28 cellular contexts compared by ENCODE assay signal in genomic region chr11:73839123-73839457, GRCh38.
"Had no signal": no experiment of that assay in that cellular context is flagged by ENCODE, and none has a peak within 500 bp of the region (broad histone marks: within the 10 kb centered on the region; RNA-seq: fewer than 3 reads in every experiment).

No MANE protein-coding gene starts in this region.

- H3K27me3 ChIP-seq: breast epithelium, esophagus squamous epithelium, heart right ventricle, right lobe of liver, vagina had no signal

- H3K4me3 Mint-ChIP-seq: activated CD8-positive, alpha-beta T cell treated with anti-CD3 and anti-CD28 coated beads for 36 hours; activated naive CD4-positive, alpha-beta T cell treated with anti-CD3 and anti-CD28 coated beads, Interleukin-2, amount 50 U/mL, for 24 hours; activated naive CD8-positive, alpha-beta T cell treated with anti-CD3 and anti-CD28 coated beads, Interleukin-2, amount 50 U/mL, for 24 hours; activated T-cell treated with anti-CD3 and anti-CD28 coated beads, Interleukin-2, amount 50 U/mL, for 4 hours; activated T-helper 17 cell treated with anti-CD3 and anti-CD28 coated beads, Interleukin-2, amount 50 U/mL, for 72 hours; natural killer cell treated with Interleukin-12 subunit alpha and Interleukin-12 subunit beta and Interleukin-15 and Interleukin-18, amount 100 ng/mL, for 72 hours; T-helper 17 cell; type B pancreatic cell; WTC11 had no signal

- H3K27me3 Mint-ChIP-seq: activated CD8-positive, alpha-beta T cell treated with anti-CD3 and anti-CD28 coated beads for 36 hours; activated naive CD4-positive, alpha-beta T cell treated with anti-CD3 and anti-CD28 coated beads, Interleukin-2, amount 50 U/mL, for 24 hours; activated naive CD8-positive, alpha-beta T cell treated with anti-CD3 and anti-CD28 coated beads, Interleukin-2, amount 50 U/mL, for 24 hours; activated T-helper 17 cell treated with anti-CD3 and anti-CD28 coated beads, Interleukin-2, amount 50 U/mL, for 72 hours; natural killer cell treated with Interleukin-12 subunit alpha and Interleukin-12 subunit beta and Interleukin-15 and Interleukin-18, amount 100 ng/mL, for 72 hours; progenitor cell of endocrine pancreas; T-helper 17 cell; type B pancreatic cell had no signal

- H3K9me3 Mint-ChIP-seq: activated CD8-positive, alpha-beta T cell treated with anti-CD3 and anti-CD28 coated beads for 36 hours; activated naive CD4-positive, alpha-beta T cell treated with anti-CD3 and anti-CD28 coated beads, Interleukin-2, amount 50 U/mL, for 24 hours; activated naive CD8-positive, alpha-beta T cell treated with anti-CD3 and anti-CD28 coated beads, Interleukin-2, amount 50 U/mL, for 24 hours; activated T-cell treated with anti-CD3 and anti-CD28 coated beads, Interleukin-2, amount 50 U/mL, for 4 hours; activated T-helper 17 cell treated with anti-CD3 and anti-CD28 coated beads, Interleukin-2, amount 50 U/mL, for 72 hours; natural killer cell treated with Interleukin-12 subunit alpha and Interleukin-12 subunit beta and Interleukin-15 and Interleukin-18, amount 100 ng/mL, for 72 hours; type B pancreatic cell; WTC11 had no signal

- DNase-seq: activated CD4-positive, alpha-beta T cell treated with anti-CD3 and anti-CD28 coated beads for 1 hour; activated CD4-positive, alpha-beta T cell treated with anti-CD3 and anti-CD28 coated beads, Interleukin-2, amount 50 U/mL, for 1 hour; activated CD8-positive, alpha-beta T cell treated with anti-CD3 and anti-CD28 coated beads for 36 hours; activated gamma-delta T cell treated with Interleukin-2 at 50 U/mL for 16 hours; activated naive CD8-positive, alpha-beta T cell treated with anti-CD3 and anti-CD28 coated beads, Interleukin-2, amount 50 U/mL, for 24 hours; activated T-cell treated with anti-CD3 and anti-CD28 coated beads, Interleukin-2, amount 50 U/mL, for 4 hours; cerebellar nuclear complex; esophagus squamous epithelium; foreskin melanocyte; heart right ventricle; mucosa of descending colon; right lobe of liver; stimulated activated CD4-positive, alpha-beta T cell treated with anti-CD3 and anti-CD28 coated beads, Interleukin-2, amount 100 ng/mL, for 48 hours; stimulated activated naive CD8-positive, alpha-beta T cell treated with anti-CD3 and anti-CD28 coated beads, Interleukin-15, Interleukin-2, amounts not matched to agents 100 U/mL and 50 U/mL, for 24 hours; T-helper 17 cell had no signal

- H3K27ac ChIP-seq: breast epithelium, coronary artery, epithelial cell of prostate, esophagus squamous epithelium, right lobe of liver, vagina had no signal

- H3K4me3 ChIP-seq: breast epithelium, coronary artery, esophagus squamous epithelium, heart right ventricle, lung, mucosa of descending colon, right lobe of liver, vagina had no signal

- H3K36me3 ChIP-seq: breast epithelium had no signal

- ATAC-seq: activated CD8-positive, alpha-beta T cell treated with anti-CD3 and anti-CD28 coated beads for 36 hours; activated naive CD8-positive, alpha-beta T cell treated with anti-CD3 and anti-CD28 coated beads, Interleukin-2, amount 50 U/mL, for 24 hours; activated T-cell treated with anti-CD3 and anti-CD28 coated beads, Interleukin-2, amount 50 U/mL, for 4 hours; activated T-helper 17 cell treated with anti-CD3 and anti-CD28 coated beads, Interleukin-2, amount 50 U/mL, for 72 hours; left lobe of liver; mucosa of descending colon; natural killer cell treated with Interleukin-12 subunit alpha and Interleukin-12 subunit beta and Interleukin-15 and Interleukin-18, amount 100 ng/mL, for 72 hours; right lobe of liver; stimulated activated naive CD8-positive, alpha-beta T cell treated with anti-CD3 and anti-CD28 coated beads, Interleukin-15, Interleukin-2, amounts not matched to agents 100 U/mL and 50 U/mL, for 24 hours; T-helper 17 cell had no signal

- H3K36me3 Mint-ChIP-seq: natural killer cell treated with Interleukin-12 subunit alpha and Interleukin-12 subunit beta and Interleukin-15 and Interleukin-18, amount 100 ng/mL, for 72 hours; WTC11 had no signal

- H3K9me3 ChIP-seq: breast epithelium, esophagus squamous epithelium, heart right ventricle, mucosa of descending colon, right lobe of liver, vagina had no signal

- H3K27ac Mint-ChIP-seq: activated CD8-positive, alpha-beta T cell treated with anti-CD3 and anti-CD28 coated beads for 36 hours; activated naive CD4-positive, alpha-beta T cell treated with anti-CD3 and anti-CD28 coated beads, Interleukin-2, amount 50 U/mL, for 24 hours; activated naive CD8-positive, alpha-beta T cell treated with anti-CD3 and anti-CD28 coated beads, Interleukin-2, amount 50 U/mL, for 24 hours; activated T-helper 17 cell treated with anti-CD3 and anti-CD28 coated beads, Interleukin-2, amount 50 U/mL, for 72 hours; natural killer cell treated with Interleukin-12 subunit alpha and Interleukin-12 subunit beta and Interleukin-15 and Interleukin-18, amount 100 ng/mL, for 72 hours; progenitor cell of endocrine pancreas; T-helper 17 cell; type B pancreatic cell had no signal

- H3K4me1 Mint-ChIP-seq: activated naive CD4-positive, alpha-beta T cell treated with anti-CD3 and anti-CD28 coated beads, Interleukin-2, amount 50 U/mL, for 24 hours; activated naive CD8-positive, alpha-beta T cell treated with anti-CD3 and anti-CD28 coated beads, Interleukin-2, amount 50 U/mL, for 24 hours; activated T-helper 17 cell treated with anti-CD3 and anti-CD28 coated beads, Interleukin-2, amount 50 U/mL, for 72 hours; T-helper 17 cell had no signal

- FAIRE-seq: endometrium had no signal

- H3K4me1 ChIP-seq: breast epithelium, esophagus squamous epithelium, right lobe of liver, vagina had no signal
